In the genomic region with DNA sequence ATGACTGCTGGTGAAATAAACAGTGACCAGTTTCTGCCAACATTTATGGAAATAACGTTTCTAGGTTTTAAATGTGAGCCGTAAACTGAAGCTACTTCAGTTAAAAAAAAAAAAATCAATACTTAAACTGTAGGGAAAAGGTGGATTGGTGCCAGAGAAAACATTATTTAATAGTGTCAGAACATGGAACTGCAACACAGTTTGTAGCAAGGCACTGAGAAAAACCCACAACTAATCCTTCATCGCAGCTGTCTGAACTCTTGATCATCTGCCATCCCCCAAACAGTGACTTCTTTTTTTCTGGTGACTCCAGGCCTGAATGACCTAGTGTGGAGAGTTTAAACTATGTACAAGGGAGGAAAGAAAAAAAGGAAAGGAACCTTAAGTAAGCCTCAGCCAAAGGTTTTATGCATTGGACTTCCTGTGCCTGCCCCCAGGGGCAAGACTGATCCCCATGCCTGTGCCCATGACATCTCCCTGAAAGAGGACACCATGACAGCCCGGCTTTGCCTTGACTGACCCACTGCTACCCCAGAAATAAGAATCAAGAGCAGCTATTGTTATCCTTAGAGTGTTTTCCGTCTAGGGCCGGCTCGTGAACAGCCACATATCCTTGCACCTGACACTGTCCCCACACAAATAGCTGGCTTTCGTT, we compare ENCODE assay signal across 13 cellular contexts. TPM values are rescaled to one million over a fixed set of nuclear protein-coding genes. Genes with fewer than 3 reads are reported as not detected.
A peak's percentile ranks its signal among the peaks of the same experiment; 100 is the strongest.
DNase-seq lines count a peak whose midpoint lies in the region; ATAC-seq, FAIRE-seq and TF ChIP-seq lines count a peak whose summit lies in the region.
"Had no signal": no experiment of that assay in that cellular context is flagged by ENCODE, and none has a peak within 500 bp of the region (broad histone marks: within the 10 kb centered on the region; RNA-seq: fewer than 3 reads in every experiment).

No MANE protein-coding gene starts in this region.

- no peaks in the 10 kb centered on the region for H3K9me3 ChIP-seq in liver (ENCODE audit: control insufficient read depth in 4 of 4, low read length in 3 of 4)
- H3K9me3 ChIP-seq in HepG2 (ENCODE audit: low read length): no peaks in the 10 kb centered on the region
- H3K9me3 ChIP-seq in aorta (ENCODE audit: control insufficient read depth, low read length): no peaks in the 10 kb centered on the region
- H3K9me3 ChIP-seq: BLaER1 had no signal

- intact Hi-C loops in HepG2 (cut with micrococcal nuclease; ENCODE audit: unreplicated experiment): no loop called here
- intact Hi-C loops in aorta (cut with DNase I): loop anchor here (5.0 kb wide), 1 partner anchor 70 kb away; a partner anchor contains a TSS

- no peak overlapping the region for H3K9ac ChIP-seq in liver (ENCODE audit: low read depth in 1 of 2, low read length in 2 of 2)
- no peak overlapping the region for H3K9ac ChIP-seq in HepG2 (ENCODE audit: insufficient read depth, low read depth, low read length)
- H3K9ac ChIP-seq: BLaER1 had no signal

- H3K36me3 Mint-ChIP-seq in stimulated activated memory B cell treated with anti-CD40 and anti-IgM and Interleukin-4, amounts not matched to agents 10 μg/mL and 1 μg/mL and 100 μg/mL, for 72 hours: peaks cover 30% of the 10 kb centered on the region

- peaks cover 0 to 11% (median 0%) of the 10 kb centered on the region in 4 donors for H3K4me1 ChIP-seq in liver (ENCODE audit: control insufficient read depth in 4 of 4, insufficient read depth in 4 of 4, low read length in 3 of 4)
- H3K4me1 ChIP-seq in HepG2 (ENCODE audit: insufficient read depth, low read length): no peaks in the 10 kb centered on the region
- H3K4me1 ChIP-seq in aorta (ENCODE audit: control insufficient read depth in 1 of 2, insufficient read depth in 2 of 2, low read length in 2 of 2): peaks cover 4 to 12% of the 10 kb centered on the region in 2 donors
- H3K4me1 ChIP-seq: BLaER1 had no signal

- POLR2A ChIA-PET in HepG2 (lab: Yijun Ruan, JAX): no interaction called here

- no peak for TF ChIP-seq POLR2A in HepG2 (IDR thresholded peaks at IDR 0.05; ENCODE audit: insufficient read depth in 1 of 2, low read depth in 2 of 2, low read length in 2 of 2)

- BruUV-seq in HepG2 (replicated peaks; lab: Mats Ljungman, UMichigan): no TSS peak

- H3K4me3 ChIP-seq in liver (ENCODE audit: low read depth in 1 of 3, low read length in 3 of 3): no peak overlapping the region
- H3K4me3 ChIP-seq in HepG2 (replicated peaks in 1 of 3; ENCODE audit: insufficient read depth in 1 of 3, low read depth in 2 of 3, low read length in 3 of 3): no peak overlapping the region
- no peak overlapping the region for H3K4me3 ChIP-seq in astrocyte of the cerebellum (ENCODE audit: low read depth, low read length)
- H3K4me3 ChIP-seq in aorta (ENCODE audit: low read length in 2 of 2): no peak overlapping the region
- H3K4me3 ChIP-seq: BLaER1 had no signal

- peaks cover 8% of the 10 kb centered on the region for H3K4me1 Mint-ChIP-seq in stimulated activated memory B cell treated with anti-CD40 and anti-IgM and Interleukin-4, amounts not matched to agents 10 μg/mL and 1 μg/mL and 100 μg/mL, for 72 hours

- H4K20me1 ChIP-seq in HepG2 (ENCODE audit: insufficient read depth, low read length): no peaks in the 10 kb centered on the region
- H4K20me1 ChIP-seq: BLaER1 had no signal

- no peaks in the 10 kb centered on the region for H3K9me3 Mint-ChIP-seq in stimulated activated memory B cell treated with anti-CD40 and anti-IgM and Interleukin-4, amounts not matched to agents 10 μg/mL and 1 μg/mL and 100 μg/mL, for 72 hours
- H3K9me3 Mint-ChIP-seq: activated naive CD4-positive, alpha-beta T cell treated with anti-CD3 and anti-CD28 coated beads for 36 hours; stimulated activated naive B cell treated with anti-CD40 and anti-IgM and Interleukin-4, amounts not matched to agents 10 μg/mL and 1 μg/mL and 100 μg/mL, for 72 hours had no signal

- in situ Hi-C loops in HepG2 (cut with HindIII; ENCODE audit: extremely low pct_ligation_motif_present, low pct_unique_long_range_greater_than_20kb) (no loop called here), astrocyte of the cerebellum (cut with HindIII; ENCODE audit: low sequenced_read_pairs) (no loop called here)

- CTCF ChIA-PET in HepG2 (lab: Yijun Ruan, JAX; ENCODE audit: low intra/inter-chr PET ratio, low total read pairs): no interaction called here

- no peak for ATAC-seq in HepG2
- ATAC-seq in aorta (ENCODE audit: low FRiP score): peak; percentile 69
- ATAC-seq in stimulated activated memory B cell treated with anti-CD40 and anti-IgM and Interleukin-4, amounts not matched to agents 10 μg/mL and 1 μg/mL and 100 μg/mL, for 72 hours: no peak
- ATAC-seq: stimulated activated naive B cell treated with anti-CD40 and anti-IgM and Interleukin-4, amounts not matched to agents 10 μg/mL and 1 μg/mL and 100 μg/mL, for 72 hours had no signal

- no peak overlapping the region for H2AFZ ChIP-seq in HepG2 (ENCODE audit: low read length)

- H3K27me3 Mint-ChIP-seq in stimulated activated memory B cell treated with anti-CD40 and anti-IgM and Interleukin-4, amounts not matched to agents 10 μg/mL and 1 μg/mL and 100 μg/mL, for 72 hours: no peaks in the 10 kb centered on the region
- H3K27me3 Mint-ChIP-seq: stimulated activated naive B cell treated with anti-CD40 and anti-IgM and Interleukin-4, amounts not matched to agents 10 μg/mL and 1 μg/mL and 100 μg/mL, for 72 hours had no signal

- TF ChIP-seq EP300 in HepG2 (IDR thresholded peaks at IDR 0.05; ENCODE audit: low read depth in 2 of 2, low read length in 2 of 2) (no peak), HepG2 (CRISPR knock-in tag; IDR thresholded peaks at IDR 0.05; ENCODE audit: borderline replicate concordance) (no peak)

- H3K4me2 ChIP-seq in HepG2 (ENCODE audit: low read depth, low read length): no peak overlapping the region
- H3K4me2 ChIP-seq: BLaER1 had no signal

- FAIRE-seq in HepG2 (lab: Jason Lieb, UNC): no peak
- FAIRE-seq: TTC549 had no signal

- H3K79me2 ChIP-seq in HepG2 (ENCODE audit: insufficient read depth, low read length): no peaks in the 10 kb centered on the region

- H3K36me3 ChIP-seq in liver (ENCODE audit: control insufficient read depth in 4 of 4, insufficient read depth in 3 of 4, low read depth in 1 of 4, low read length in 3 of 4) (peaks cover 0 to 8% (median 4%) of the 10 kb centered on the region in 4 donors), HepG2 (replicated peaks in 1 of 2; ENCODE audit: control insufficient read depth in 1 of 2, insufficient read depth in 2 of 2, low read length in 2 of 2) (peaks cover 2 to 9% of the 10 kb centered on the region in 2 experiments; a peak in 3 of 5 replicates), aorta (ENCODE audit: control insufficient read depth in 1 of 2, insufficient read depth in 2 of 2, low read length in 1 of 2) (peaks cover 0 to 6% of the 10 kb centered on the region in 2 donors)

- WGBS in liver: 64% methylated on average over 8 of the region's 8 CpGs
- 74% methylated on average over 8 of the region's 8 CpGs for WGBS in HepG2 (ENCODE audit: low lambda C conversion rate)
- WGBS in aorta, 2 donors: 4 to 9% methylated on average over 8 of the region's 8 CpGs

- no peak overlapping the region for H3K4me3 Mint-ChIP-seq in stimulated activated memory B cell treated with anti-CD40 and anti-IgM and Interleukin-4, amounts not matched to agents 10 μg/mL and 1 μg/mL and 100 μg/mL, for 72 hours
- H3K4me3 Mint-ChIP-seq: activated naive CD4-positive, alpha-beta T cell treated with anti-CD3 and anti-CD28 coated beads for 36 hours; stimulated activated naive B cell treated with anti-CD40 and anti-IgM and Interleukin-4, amounts not matched to agents 10 μg/mL and 1 μg/mL and 100 μg/mL, for 72 hours had no signal

- TF ChIP-seq RAD21 in liver (IDR thresholded peaks at IDR 0.05): no peak
- TF ChIP-seq RAD21 in HepG2 (CRISPR knock-in tag; IDR thresholded peaks at IDR 0.05): no peak

- DNase-seq in HepG2 (ENCODE audit: low spot score) (no peak), astrocyte of the cerebellum (ENCODE audit: low read depth) (peak; percentile 67), hypothalamus (lab: John Stamatoyannopoulos, UW) (peak in 32 of 51 donors; percentile 9 to 90 (median 50)), aorta (no peak), NCI-H510A (lab: John Stamatoyannopoulos, UW) (no peak)
- DNase-seq in stimulated activated CD4-positive, alpha-beta T cell treated with anti-CD3 and anti-CD28 coated beads, Interleukin-12 subunit alpha, Interleukin-12 subunit beta, amount 100 ng/mL, for 4 hours: no peak
- DNase-seq: activated naive CD4-positive, alpha-beta T cell treated with anti-CD3 and anti-CD28 coated beads for 36 hours; NCI-H345; stimulated activated naive B cell treated with anti-CD40 and anti-IgM and Interleukin-4, amounts not matched to agents 10 μg/mL and 1 μg/mL and 100 μg/mL, for 72 hours had no signal

- no peak overlapping the region for H3K27ac Mint-ChIP-seq in stimulated activated memory B cell treated with anti-CD40 and anti-IgM and Interleukin-4, amounts not matched to agents 10 μg/mL and 1 μg/mL and 100 μg/mL, for 72 hours
- H3K27ac Mint-ChIP-seq: activated naive CD4-positive, alpha-beta T cell treated with anti-CD3 and anti-CD28 coated beads for 36 hours; stimulated activated naive B cell treated with anti-CD40 and anti-IgM and Interleukin-4, amounts not matched to agents 10 μg/mL and 1 μg/mL and 100 μg/mL, for 72 hours had no signal

- TF ChIP-seq CTCF in liver (IDR thresholded peaks at IDR 0.05; ENCODE audit: low read depth, low read length, missing input control): peak; percentile 18
- TF ChIP-seq CTCF in HepG2 (CRISPR knock-in tag; IDR thresholded peaks at IDR 0.05): no peak
- no peak for TF ChIP-seq CTCF in astrocyte of the cerebellum (IDR thresholded peaks at IDR 0.05; ENCODE audit: low read depth, low read length, missing control alignments)

- no peak overlapping the region for H3K27ac ChIP-seq in liver (ENCODE audit: low read depth in 1 of 2, low read length in 2 of 2)
- H3K27ac ChIP-seq in HepG2 (ENCODE audit: extremely low read length, insufficient read depth, low read length): no peak overlapping the region
- peak overlapping the region; percentile 52 to 86 for H3K27ac ChIP-seq in aorta (ENCODE audit: low read depth in 1 of 2, low read length in 2 of 2)
- H3K27ac ChIP-seq: BLaER1 had no signal

- H3K27me3 ChIP-seq in liver (ENCODE audit: control insufficient read depth in 4 of 4, insufficient read depth in 4 of 4, low read length in 3 of 4): no peaks in the 10 kb centered on the region
- H3K27me3 ChIP-seq in HepG2 (ENCODE audit: control insufficient read depth in 1 of 2, insufficient read depth in 2 of 2, low read length in 2 of 2): no peaks in the 10 kb centered on the region
- H3K27me3 ChIP-seq in aorta (ENCODE audit: control insufficient read depth in 1 of 2, insufficient read depth in 2 of 2, low read length in 1 of 2): no peaks in the 10 kb centered on the region
- H3K27me3 ChIP-seq: BLaER1 had no signal

RNA-seq across cellular contexts. Expression of a gene that starts 33.1 kb away (rescaled TPM):
- total RNA-seq in liver: 10 to 100 TPM; 34.9 to 47.6 TPM
- polyA plus RNA-seq in liver: 10 to 100 TPM; 26.5 to 42.1 TPM
- total RNA-seq in HepG2 (2016; rRNA removed; fragmentation: Illumina TruSeq; extraction: Trizol): 46.1 and 54.2 TPM in 2 replicates
- 26.6 and 28.3 TPM in 2 replicates for total RNA-seq in HepG2 (2016; cell fraction: cytosol; rRNA removed; fragmentation: Illumina TruSeq; extraction: Trizol; ENCODE audit: low read depth)
- total RNA-seq in HepG2 (2016; cell fraction: insoluble cytoplasmic fraction; rRNA removed; fragmentation: Illumina TruSeq; extraction: Trizol): 34.2 and 54.9 TPM in 2 replicates
- 85.6 and 91.0 TPM in 2 replicates for total RNA-seq in HepG2 (2016; cell fraction: membrane; rRNA removed; fragmentation: Illumina TruSeq; extraction: Trizol)
- total RNA-seq in HepG2 (2016; cell fraction: nucleus; rRNA removed; fragmentation: Illumina TruSeq; extraction: Trizol): 39.9 and 50.8 TPM in 2 replicates
- 86.2 and 119 TPM in 2 replicates for polyA plus RNA-seq in HepG2 (2011; rRNA removed)
- 84.4 and 95.4 TPM in 2 replicates for polyA plus RNA-seq in HepG2 (2011; cell fraction: cytosol; rRNA removed)
- 22.0 and 27.3 TPM in 2 replicates for polyA plus RNA-seq in HepG2 (2011; cell fraction: nucleus; rRNA removed)
- polyA plus RNA-seq in HepG2 (2012): 67.7 and 77.4 TPM in 2 replicates
- polyA plus RNA-seq in HepG2 (2016; cell fraction: cytosol; fragmentation: Illumina TruSeq; extraction: Trizol; ENCODE audit: low read depth): 56.8 and 61.8 TPM in 2 replicates
- 67.1 and 72.0 TPM in 2 replicates for polyA plus RNA-seq in HepG2 (2016; cell fraction: insoluble cytoplasmic fraction; fragmentation: Illumina TruSeq; extraction: Trizol; ENCODE audit: low read depth)
- polyA plus RNA-seq in HepG2 (2016; cell fraction: membrane; fragmentation: Illumina TruSeq; extraction: Trizol; ENCODE audit: low read depth): 112 and 133 TPM in 2 replicates
- 93.0 and 101 TPM in 2 replicates for polyA plus RNA-seq in HepG2 (2016; cell fraction: nucleus; fragmentation: Illumina TruSeq; extraction: Trizol; ENCODE audit: insufficient read depth, low read depth)
- 51.0 and 179 TPM in 2 replicates for polyA minus RNA-seq in HepG2 (2011; rRNA and poly(A)+ RNA removed; ENCODE audit: low replicate concordance)
- 49.0 and 49.8 TPM in 2 replicates for polyA minus RNA-seq in HepG2 (2011; cell fraction: cytosol; rRNA and poly(A)+ RNA removed)
- 10.0 and 11.6 TPM in 2 replicates for polyA minus RNA-seq in HepG2 (2011; cell fraction: nucleus; rRNA and poly(A)+ RNA removed)
- total RNA-seq in aorta: 100 to 1,000 TPM; 297 to 370 TPM
- polyA plus RNA-seq in aorta: 100 to 1,000 TPM; 282 to 287 TPM

RNA-seq across cellular contexts. Expression of a gene that starts 50.0 kb away (rescaled TPM):
- total RNA-seq in liver (10 to 100 TPM; 33.8 to 39.8 TPM), HepG2 (2016; rRNA removed; fragmentation: Illumina TruSeq; extraction: Trizol) (33.0 and 67.1 TPM in 2 replicates), aorta (10 to 100 TPM; 31.0 to 56.9 TPM)
- polyA plus RNA-seq in liver (10 to 100 TPM; 21.6 to 36.8 TPM), HepG2 (2011; rRNA removed) (113 and 128 TPM in 2 replicates), aorta (10 to 100 TPM; 14.1 to 17.5 TPM)
- total RNA-seq in HepG2 (2016; cell fraction: cytosol; rRNA removed; fragmentation: Illumina TruSeq; extraction: Trizol; ENCODE audit: low read depth): 7.8 and 8.7 TPM in 2 replicates
- 35.9 and 65.9 TPM in 2 replicates for total RNA-seq in HepG2 (2016; cell fraction: insoluble cytoplasmic fraction; rRNA removed; fragmentation: Illumina TruSeq; extraction: Trizol)
- 12.8 and 15.8 TPM in 2 replicates for total RNA-seq in HepG2 (2016; cell fraction: membrane; rRNA removed; fragmentation: Illumina TruSeq; extraction: Trizol)
- total RNA-seq in HepG2 (2016; cell fraction: nucleus; rRNA removed; fragmentation: Illumina TruSeq; extraction: Trizol): 56.9 and 66.9 TPM in 2 replicates
- polyA plus RNA-seq in HepG2 (2011; cell fraction: cytosol; rRNA removed): 84.8 and 112 TPM in 2 replicates
- 44.6 and 56.4 TPM in 2 replicates for polyA plus RNA-seq in HepG2 (2011; cell fraction: nucleus; rRNA removed)
- polyA plus RNA-seq in HepG2 (2012): 68.1 and 93.6 TPM in 2 replicates
- polyA plus RNA-seq in HepG2 (2016; cell fraction: cytosol; fragmentation: Illumina TruSeq; extraction: Trizol; ENCODE audit: low read depth): 5.5 and 5.9 TPM in 2 replicates
- polyA plus RNA-seq in HepG2 (2016; cell fraction: insoluble cytoplasmic fraction; fragmentation: Illumina TruSeq; extraction: Trizol; ENCODE audit: low read depth): 29.1 and 32.5 TPM in 2 replicates
- polyA plus RNA-seq in HepG2 (2016; cell fraction: membrane; fragmentation: Illumina TruSeq; extraction: Trizol; ENCODE audit: low read depth): 10.1 and 10.8 TPM in 2 replicates
- 67.7 and 72.3 TPM in 2 replicates for polyA plus RNA-seq in HepG2 (2016; cell fraction: nucleus; fragmentation: Illumina TruSeq; extraction: Trizol; ENCODE audit: insufficient read depth, low read depth)
- polyA minus RNA-seq in HepG2 (2011; rRNA and poly(A)+ RNA removed; ENCODE audit: low replicate concordance): 68.3 and 118 TPM in 2 replicates
- 52.8 and 100 TPM in 2 replicates for polyA minus RNA-seq in HepG2 (2011; cell fraction: cytosol; rRNA and poly(A)+ RNA removed)
- 33.3 and 50.8 TPM in 2 replicates for polyA minus RNA-seq in HepG2 (2011; cell fraction: nucleus; rRNA and poly(A)+ RNA removed)

RNA-seq across cellular contexts. Expression of a gene that starts 50.0 kb away (rescaled TPM):
- 10 to 100 TPM in 1 of 2 donors, 1 to 10 TPM in 1; 6.8 to 10.2 TPM for total RNA-seq in liver
- under 1 TPM; 0.51 to 0.56 TPM for polyA plus RNA-seq in liver
- total RNA-seq in HepG2 (2016; rRNA removed; fragmentation: Illumina TruSeq; extraction: Trizol): 4.4 and 5.7 TPM in 2 replicates
- 0.26 and 0.40 TPM in 2 replicates for total RNA-seq in HepG2 (2016; cell fraction: cytosol; rRNA removed; fragmentation: Illumina TruSeq; extraction: Trizol; ENCODE audit: low read depth)
- total RNA-seq in HepG2 (2016; cell fraction: insoluble cytoplasmic fraction; rRNA removed; fragmentation: Illumina TruSeq; extraction: Trizol): 4.5 and 5.9 TPM in 2 replicates
- total RNA-seq in HepG2 (2016; cell fraction: membrane; rRNA removed; fragmentation: Illumina TruSeq; extraction: Trizol): 1.4 and 1.6 TPM in 2 replicates
- 11.1 and 12.5 TPM in 2 replicates for total RNA-seq in HepG2 (2016; cell fraction: nucleus; rRNA removed; fragmentation: Illumina TruSeq; extraction: Trizol)
- 1.8 and 1.9 TPM in 2 replicates for polyA plus RNA-seq in HepG2 (2011; rRNA removed)
- polyA plus RNA-seq in HepG2 (2011; cell fraction: cytosol; rRNA removed): 1.6 and 1.8 TPM in 2 replicates
- polyA plus RNA-seq in HepG2 (2011; cell fraction: nucleus; rRNA removed): 5.0 and 5.7 TPM in 2 replicates
- polyA plus RNA-seq in HepG2 (2012): 0.65 and 0.80 TPM in 2 replicates
- 0.08 and 0.10 TPM in 2 replicates for polyA plus RNA-seq in HepG2 (2016; cell fraction: cytosol; fragmentation: Illumina TruSeq; extraction: Trizol; ENCODE audit: low read depth)
- polyA plus RNA-seq in HepG2 (2016; cell fraction: insoluble cytoplasmic fraction; fragmentation: Illumina TruSeq; extraction: Trizol; ENCODE audit: low read depth): 0.82 and 0.84 TPM in 2 replicates
- 0.21 and 0.29 TPM in 2 replicates for polyA plus RNA-seq in HepG2 (2016; cell fraction: membrane; fragmentation: Illumina TruSeq; extraction: Trizol; ENCODE audit: low read depth)
- polyA plus RNA-seq in HepG2 (2016; cell fraction: nucleus; fragmentation: Illumina TruSeq; extraction: Trizol; ENCODE audit: insufficient read depth, low read depth): 1.8 and 2.0 TPM in 2 replicates
- 22.3 and 28.3 TPM in 2 replicates for polyA minus RNA-seq in HepG2 (2011; rRNA and poly(A)+ RNA removed; ENCODE audit: low replicate concordance)
- polyA minus RNA-seq in HepG2 (2011; cell fraction: cytosol; rRNA and poly(A)+ RNA removed): 6.1 and 6.3 TPM in 2 replicates
- 14.9 and 19.1 TPM in 2 replicates for polyA minus RNA-seq in HepG2 (2011; cell fraction: nucleus; rRNA and poly(A)+ RNA removed)
- 1 to 10 TPM; 7.8 to 8.2 TPM for total RNA-seq in aorta
- polyA plus RNA-seq in aorta: under 1 TPM; 0.38 to 0.43 TPM

Comparison
In these comparisons a context has a peak if more than half of its experiments do, and no peak if none do; other contexts are left out.
1. H3K27ac ChIP-seq: peak in aorta (2 of 2); none in liver (0 of 2) and HepG2 (single experiment).
2. DNase-seq: peak in astrocyte of the cerebellum (single experiment) and hypothalamus (32 of 51); none in HepG2 (single experiment), aorta (0 of 2), stimulated activated CD4-positive, alpha-beta T cell treated with anti-CD3 and anti-CD28 coated beads, Interleukin-12 subunit alpha, Interleukin-12 subunit beta, amount 100 ng/mL, for 4 hours (single experiment) and NCI-H510A (single experiment).